Comparison of ENCODE assay signal across 8 cellular contexts in the genomic region with DNA sequence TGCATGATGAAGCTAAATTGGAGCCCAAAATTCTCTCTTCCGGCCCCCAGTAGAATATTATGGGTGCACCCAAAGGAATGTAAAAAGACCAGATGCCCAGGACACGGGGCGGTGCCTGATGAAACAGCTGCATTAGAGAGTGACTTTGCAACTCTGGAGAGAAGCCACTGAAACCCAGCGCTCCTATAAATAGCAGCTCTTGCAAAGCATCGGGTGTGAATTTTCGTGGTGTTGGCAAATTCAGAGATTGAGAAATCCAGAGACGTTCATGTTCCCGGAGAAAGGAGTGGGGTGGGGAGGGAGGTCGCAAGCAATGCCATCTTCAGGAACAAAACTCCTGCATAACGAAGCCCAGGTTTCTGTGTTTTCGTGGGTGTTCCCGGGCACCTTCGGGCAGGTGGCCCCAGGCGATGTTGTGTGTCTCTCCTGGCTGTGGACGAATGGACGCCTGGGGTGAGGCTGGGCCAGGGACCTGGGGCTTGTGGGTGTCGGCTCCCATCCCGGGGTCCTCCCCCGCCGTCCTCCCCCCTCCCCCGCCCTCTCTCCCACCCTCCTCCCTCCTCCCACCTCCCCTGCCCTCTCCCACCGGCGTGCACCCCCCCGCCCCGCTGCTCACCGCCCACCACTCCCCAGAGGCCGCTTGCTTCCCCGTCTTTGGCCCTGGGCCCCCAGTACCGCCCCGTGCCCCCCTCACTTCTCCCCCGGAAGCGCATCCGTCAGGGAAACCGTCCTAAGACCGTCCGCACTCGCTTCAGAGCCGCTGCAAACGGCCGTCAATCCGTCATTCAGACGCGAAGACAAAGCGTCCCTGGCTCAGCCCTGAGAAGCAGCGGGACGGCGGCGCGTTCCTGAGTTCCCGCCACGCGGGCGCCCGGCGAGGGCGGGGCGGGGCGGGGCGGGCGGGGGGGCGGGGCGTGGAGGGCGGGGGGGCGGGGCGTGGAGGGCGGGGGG. TPM values are rescaled to one million over a fixed set of nuclear protein-coding genes. Genes with fewer than 3 reads are reported as not detected.
DNase-seq lines count a peak whose midpoint lies in the region; ATAC-seq, FAIRE-seq and TF ChIP-seq lines count a peak whose summit lies in the region.

No MANE protein-coding gene starts in this region.

- H3K27ac ChIP-seq in CD8-positive, alpha-beta memory T cell (ENCODE audit: low read depth, low read length), result no peak overlapping the region
- peak overlapping the region in 7 of 8 donors; percentile 58 to 92 (median 89) for H3K27ac ChIP-seq in spleen
- H3K27ac ChIP-seq in SJCRH30, result no peak overlapping the region

- peaks cover 13 to 21% (median 17%) of the 10 kb centered on the region in 3 donors for H3K4me1 Mint-ChIP-seq in CD8-positive, alpha-beta memory T cell
- H3K4me1 Mint-ChIP-seq in IgD-negative memory B cell (peaks cover 5 to 16% (median 6%) of the 10 kb centered on the region in 3 donors), immature natural killer cell (peaks cover 16 to 20% of the 10 kb centered on the region in 2 donors)

- WGBS in spleen, 5 donors, result 1 to 4% (median 1%) methylated on average over 12 to 61 of the region's 66 CpGs

- peak; percentile 55 to 79 (median 57) for DNase-seq in CD8-positive, alpha-beta memory T cell
- DNase-seq in UCSD-AML1 (lab: John Stamatoyannopoulos, UW; ENCODE audit: unreplicated experiment) (peak; percentile 53), bronchial epithelial cell (ENCODE audit: low read depth) (peak; percentile 59), immature natural killer cell (peak; percentile 54 to 69 (median 67)), spleen (peak; percentile 92), SJCRH30 (no peak)

- peaks cover 4 to 10% (median 9%) of the 10 kb centered on the region in 5 donors for H3K9me3 Mint-ChIP-seq in CD8-positive, alpha-beta memory T cell
- H3K9me3 Mint-ChIP-seq in IgD-negative memory B cell, result peaks cover 0 to 2% (median 0%) of the 10 kb centered on the region in 3 donors
- peaks cover 0 to 10% (median under 1%) of the 10 kb centered on the region in 6 donors for H3K9me3 Mint-ChIP-seq in immature natural killer cell

- H3K27ac Mint-ChIP-seq in CD8-positive, alpha-beta memory T cell, result peak overlapping the region in 7 of 8 donors; percentile 54 to 97 (median 74)
- peak overlapping the region; percentile 82 to 91 (median 85) for H3K27ac Mint-ChIP-seq in IgD-negative memory B cell
- peak overlapping the region in 5 of 6 donors; percentile 68 to 82 (median 77) for H3K27ac Mint-ChIP-seq in immature natural killer cell

- no peaks in the 10 kb centered on the region for H3K27me3 ChIP-seq in CD8-positive, alpha-beta memory T cell (ENCODE audit: insufficient read depth, low read length, poor library complexity, severe bottlenecking)
- H3K27me3 ChIP-seq in bronchial epithelial cell (ENCODE audit: control insufficient read depth, insufficient read depth, low read length) (no peaks in the 10 kb centered on the region), spleen (replicated peaks in 1 of 7) (peaks cover 0 to 4% (median 0%) of the 10 kb centered on the region in 7 donors), SJCRH30 (no peaks in the 10 kb centered on the region)

- no peaks in the 10 kb centered on the region for H3K36me3 Mint-ChIP-seq in CD8-positive, alpha-beta memory T cell
- peaks cover 2% of the 10 kb centered on the region for H3K36me3 Mint-ChIP-seq in IgD-negative memory B cell
- H3K36me3 Mint-ChIP-seq in immature natural killer cell, result peaks cover 0 to 4% (median 0%) of the 10 kb centered on the region in 3 donors

- peaks cover 12% of the 10 kb centered on the region for H3K4me1 ChIP-seq in CD8-positive, alpha-beta memory T cell (ENCODE audit: insufficient read depth, low read length)
- H3K4me1 ChIP-seq in spleen (peaks cover 11 to 33% (median 17%) of the 10 kb centered on the region in 6 donors), SJCRH30 (no peaks in the 10 kb centered on the region)

- no peak for TF ChIP-seq POLR2A in spleen (IDR thresholded peaks at IDR 0.05)

- TF ChIP-seq CTCF in bronchial epithelial cell (IDR thresholded peaks at IDR 0.05; ENCODE audit: insufficient read depth, low read length, severe bottlenecking) (no peak), spleen (IDR thresholded peaks at IDR 0.05 in 8 of 11, conservative IDR thresholded peaks at IDR 0.05 in 3 of 11) (no peak)

- intact Hi-C loops in spleen (cut with DNase I; ENCODE audit: low total_unique reads), result no loop called here

- H3K4me3 ChIP-seq in CD8-positive, alpha-beta memory T cell (ENCODE audit: low read length), result peak overlapping the region; percentile 71
- H3K4me3 ChIP-seq in bronchial epithelial cell (ENCODE audit: low read depth, low read length) (peak overlapping the region; percentile 49), spleen (peak overlapping the region; percentile 15 to 69 (median 41)), SJCRH30 (no peak overlapping the region)

- CTCF ChIA-PET in CD8-positive, alpha-beta memory T cell (lab: Charles Lee), result interaction anchor here (1.1 to 2.4 kb wide), 3 partner anchors 9 to 26 kb away, joined by 3 to 6 read pairs (median 5); partner anchors contain the start of gene TOLLIP

- no peak for ATAC-seq in HG03139 (IDR thresholded peaks at IDR 0.05; ENCODE audit: unreplicated experiment)

- H3K36me3 ChIP-seq in CD8-positive, alpha-beta memory T cell (ENCODE audit: insufficient read depth, low read length), result no peaks in the 10 kb centered on the region
- H3K36me3 ChIP-seq in bronchial epithelial cell (ENCODE audit: control insufficient read depth, insufficient read depth, low read length) (no peaks in the 10 kb centered on the region), spleen (no peaks in the 10 kb centered on the region), SJCRH30 (no peaks in the 10 kb centered on the region)

- peaks cover 0 to 1% of the 10 kb centered on the region in 2 donors for H3K27me3 Mint-ChIP-seq in CD8-positive, alpha-beta memory T cell
- H3K27me3 Mint-ChIP-seq in IgD-negative memory B cell (peaks cover 2% of the 10 kb centered on the region), immature natural killer cell (ENCODE audit: low read depth in 3 of 3) (peaks cover 3 to 19% (median 10%) of the 10 kb centered on the region in 3 donors)

- no peak for FAIRE-seq in bronchial epithelial cell (lab: Jason Lieb, UNC)

- POLR2A ChIA-PET in CD8-positive, alpha-beta memory T cell (lab: Charles Lee), result interaction anchor here (0.8 kb wide), 1 partner anchor 47 kb away, joined by 4 read pairs; no protein-coding TSS in a partner anchor

- peaks cover 13% of the 10 kb centered on the region for H3K9me3 ChIP-seq in CD8-positive, alpha-beta memory T cell (ENCODE audit: low read length)
- H3K9me3 ChIP-seq in spleen (peaks cover 0 to 26% (median 19%) of the 10 kb centered on the region in 8 donors), SJCRH30 (replicated peaks) (no peaks in the 10 kb centered on the region)

- peak overlapping the region; percentile 78 to 93 (median 85) for H3K4me3 Mint-ChIP-seq in CD8-positive, alpha-beta memory T cell
- H3K4me3 Mint-ChIP-seq in IgD-negative memory B cell, result peak overlapping the region; percentile 72 to 93 (median 88)
- H3K4me3 Mint-ChIP-seq in immature natural killer cell, result peak overlapping the region; percentile 82 to 90 (median 83)

RNA-seq across cellular contexts. Expression of gene TOLLIP, which starts 26.7 kb away (rescaled TPM):
- 10 to 100 TPM; 36.3 to 41.8 TPM for total RNA-seq in CD8-positive, alpha-beta memory T cell
- polyA plus RNA-seq in CD8-positive, alpha-beta memory T cell, result 31.1 TPM
- polyA plus RNA-seq in IgD-negative memory B cell (32.2 TPM), immature natural killer cell (10 to 100 TPM; 40.5 to 47.8 (median 42.2) TPM), spleen (10 to 100 TPM; 16.1 to 35.8 (median 18.7) TPM)
- total RNA-seq in bronchial epithelial cell (43.4 and 55.0 TPM in 2 replicates), spleen (10 to 100 TPM; 44.3 to 67.4 (median 59.8) TPM)
- total RNA-seq in SJCRH30 (2014; rRNA removed; shearing (Covaris generic)), result 18.9 and 20.5 TPM in 2 replicates

RNA-seq across cellular contexts. Expression of gene BRSK2, which starts 53.6 kb away (rescaled TPM):
- under 1 TPM; 0.35 to 0.59 TPM for total RNA-seq in CD8-positive, alpha-beta memory T cell
- polyA plus RNA-seq in CD8-positive, alpha-beta memory T cell, result 0.23 TPM
- polyA plus RNA-seq in IgD-negative memory B cell (not detected), immature natural killer cell (under 1 TPM in 1 of 3 donors, not detected in 2; 0.12 TPM), spleen (1 to 10 TPM in 1 of 3 donors, under 1 TPM in 2; 0.17 to 1.5 (median 0.32) TPM)
- total RNA-seq in bronchial epithelial cell (0.38 TPM in 1 of 2 replicates, not detected in the other), spleen (under 1 TPM; 0.26 to 0.77 (median 0.47) TPM)
- total RNA-seq in SJCRH30 (2014; rRNA removed; shearing (Covaris generic)), result not detected in 2 replicates

Comparison
In these comparisons a context has a peak if more than half of its experiments do, and no peak if none do; other contexts are left out.
1. DNase-seq: peak in CD8-positive, alpha-beta memory T cell (5 of 5), UCSD-AML1 (single experiment), bronchial epithelial cell (single experiment), immature natural killer cell (3 of 3) and spleen (single experiment); none in SJCRH30 (0 of 2).
2. H3K27ac ChIP-seq: peak in spleen (7 of 8); none in CD8-positive, alpha-beta memory T cell (single experiment) and SJCRH30 (single experiment).
3. Peak in every context shown above with its lines, with median percentiles within 50 percentile points of each other: H3K27ac Mint-ChIP-seq and H3K4me3 Mint-ChIP-seq.